ENCODE assay signal across 18 cellular contexts in the genomic region with DNA sequence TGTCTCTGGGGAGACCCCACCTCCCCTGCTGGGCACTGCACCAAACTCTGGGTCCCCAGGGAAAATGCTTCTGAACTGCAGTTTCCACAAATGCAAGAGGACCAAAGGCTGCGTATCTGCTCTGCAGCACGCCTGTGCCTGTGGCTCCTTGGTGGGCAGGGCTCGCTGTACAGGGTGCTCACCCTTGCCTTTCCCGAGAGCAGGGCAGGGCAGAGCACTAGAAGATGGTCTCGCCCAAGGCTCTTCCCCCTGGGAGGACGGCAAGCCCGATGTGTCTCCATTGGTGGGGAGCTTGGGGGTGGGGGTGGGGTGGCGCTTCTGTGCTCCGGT.
DNase-seq lines count a peak whose midpoint lies in the region; ATAC-seq and TF ChIP-seq lines count a peak whose summit lies in the region.
"Had no signal": no experiment of that assay in that cellular context is flagged by ENCODE, and none has a peak within 500 bp of the region (broad histone marks: within the 10 kb centered on the region; RNA-seq: fewer than 3 reads in every experiment).

No MANE protein-coding gene starts in this region.

- peaks cover 50% of the 10 kb centered on the region for H3K27me3 Mint-ChIP-seq in activated naive CD4-positive, alpha-beta T cell treated with anti-CD3 and anti-CD28 coated beads, Interleukin-2, amount 10 ng/mL, durations not matched to agents 7 days and 5 days
- peaks cover 35% of the 10 kb centered on the region for H3K27me3 Mint-ChIP-seq in activated naive CD4-positive, alpha-beta T cell treated with anti-CD3 and anti-CD28 coated beads for 36 hours (ENCODE audit: low read depth)

- H3K36me3 ChIP-seq in IMR-90 (ENCODE audit: control insufficient read depth, insufficient read depth, low read length) (no peaks in the 10 kb centered on the region), testis (ENCODE audit: low read depth, missing control alignments) (no peaks in the 10 kb centered on the region)
- H3K36me3 ChIP-seq: BE2C, SJSA1 had no signal

- H4K20me1 ChIP-seq in IMR-90 (ENCODE audit: insufficient read depth, low read length): no peaks in the 10 kb centered on the region

- H3K4me3 ChIP-seq in IMR-90 (ENCODE audit: insufficient read depth, low read depth, low read length): no peak overlapping the region
- no peak overlapping the region for H3K4me3 ChIP-seq in testis
- H3K4me3 ChIP-seq: SJSA1 had no signal

- no peak overlapping the region for H3K18ac ChIP-seq in IMR-90 (ENCODE audit: low read depth, low read length)

- WGBS in IMR-90 (ENCODE audit: extremely low coverage in 2 of 2, insufficient read length in 1 of 2), 2 experiments: no CpG with 5 or more reads among the region's 9 CpGs
- WGBS in testis, 2 donors: 76 to 87% methylated on average over 2 to 9 of the region's 9 CpGs

- TF ChIP-seq POLR2A in IMR-90 (IDR thresholded peaks at IDR 0.05; ENCODE audit: low read depth, low read length) (no peak), testis (IDR thresholded peaks at IDR 0.05) (no peak)

- no peak overlapping the region for H2AK9ac ChIP-seq in IMR-90 (replicated peaks; ENCODE audit: low read depth, low read length, poor library complexity)

- H3K27ac ChIP-seq in IMR-90 (ENCODE audit: insufficient read depth, low read length): no peak overlapping the region
- H3K27ac ChIP-seq in testis: no peak overlapping the region
- H3K27ac ChIP-seq: RWPE1, SJSA1 had no signal

- no peak overlapping the region for H3K27ac Mint-ChIP-seq in activated naive CD4-positive, alpha-beta T cell treated with anti-CD3 and anti-CD28 coated beads, Interleukin-2, amount 10 ng/mL, durations not matched to agents 7 days and 5 days
- no peak overlapping the region for H3K27ac Mint-ChIP-seq in activated naive CD4-positive, alpha-beta T cell treated with anti-CD3 and anti-CD28 coated beads for 36 hours
- H3K27ac Mint-ChIP-seq: CD8-positive, alpha-beta memory T cell had no signal

- no peak overlapping the region for H3K4me2 ChIP-seq in IMR-90 (ENCODE audit: low read depth, low read length)

- no peak overlapping the region for H2BK5ac ChIP-seq in IMR-90 (ENCODE audit: low read depth, low read length, poor library complexity, severe bottlenecking)

- no peaks in the 10 kb centered on the region for H3K9me3 Mint-ChIP-seq in activated naive CD4-positive, alpha-beta T cell treated with anti-CD3 and anti-CD28 coated beads, Interleukin-2, amount 10 ng/mL, durations not matched to agents 7 days and 5 days
- H3K9me3 Mint-ChIP-seq in activated naive CD4-positive, alpha-beta T cell treated with anti-CD3 and anti-CD28 coated beads for 36 hours: no peaks in the 10 kb centered on the region

- POLR2A ChIA-PET in IMR-90 (lab: Charles Lee; ENCODE audit: unreplicated experiment): interaction anchor here (0.6 kb wide), 1 partner anchor 106 kb away, joined by 7 read pairs; no protein-coding TSS in a partner anchor

- no peaks in the 10 kb centered on the region for H3K79me1 ChIP-seq in IMR-90 (ENCODE audit: low read depth in 1 of 2, low read length in 2 of 2)

- no peak overlapping the region for H4K8ac ChIP-seq in IMR-90 (ENCODE audit: low read depth in 2 of 2, low read length in 2 of 2)

- H3K9me3 ChIP-seq in IMR-90 (ENCODE audit: control insufficient read depth, insufficient read depth, low read length): peaks cover 2% of the 10 kb centered on the region; the same call in 1 of the 2 replicates
- no peaks in the 10 kb centered on the region for H3K9me3 ChIP-seq in testis
- H3K9me3 ChIP-seq: BE2C had no signal

- H3K9me1 ChIP-seq in IMR-90 (ENCODE audit: insufficient read depth, low read length): peaks cover 10% of the 10 kb centered on the region; the same call in 1 of the 2 replicates

- no peak overlapping the region for H2BK120ac ChIP-seq in IMR-90 (ENCODE audit: low read depth, low read length)

- peak overlapping the region; percentile 46 for H2AFZ ChIP-seq in IMR-90 (replicated peaks; ENCODE audit: low read length, poor library complexity)

- in situ Hi-C loops in IMR-90 (cut with MboI; ENCODE audit: low sequenced_read_pairs): no loop called here

- H4K5ac ChIP-seq in IMR-90 (ENCODE audit: low read depth, low read length): no peak overlapping the region

- H3K4ac ChIP-seq in IMR-90 (ENCODE audit: low read depth, low read length): no peak overlapping the region

- no peak overlapping the region for H2BK20ac ChIP-seq in IMR-90 (ENCODE audit: low read depth, low read length)

- H3K23ac ChIP-seq in IMR-90 (ENCODE audit: low read depth, low read length): no peak overlapping the region

- H3K4me1 ChIP-seq in IMR-90 (ENCODE audit: control insufficient read depth, insufficient read depth, low read length) (peaks cover 9% of the 10 kb centered on the region; the same call in 1 of the 2 replicates), testis (peaks cover 7% of the 10 kb centered on the region)
- H3K4me1 ChIP-seq: SJSA1 had no signal

- CTCF ChIA-PET in activated naive CD4-positive, alpha-beta T cell treated with anti-CD3 and anti-CD28 coated beads, Interleukin-2, amount 10 ng/mL, durations not matched to agents 7 days and 5 days (lab: Charles Lee): interaction anchor here (0.6 kb wide), 1 partner anchor 601 kb away, joined by 3 read pairs; no protein-coding TSS in a partner anchor
- CTCF ChIA-PET in activated naive CD4-positive, alpha-beta T cell treated with anti-CD3 and anti-CD28 coated beads for 36 hours (lab: Charles Lee): no interaction called here
- CTCF ChIA-PET in IMR-90 (lab: Yijun Ruan, JAX): no interaction called here

- H2AK5ac ChIP-seq in IMR-90 (ENCODE audit: low read depth, low read length): no peak overlapping the region

- H3K27me3 ChIP-seq in IMR-90 (ENCODE audit: control insufficient read depth, insufficient read depth, low read length) (peaks cover 7% of the 10 kb centered on the region; the same call in 1 of the 2 replicates), testis (no peaks in the 10 kb centered on the region)
- H3K27me3 ChIP-seq: BE2C, SJSA1 had no signal

- H3K14ac ChIP-seq in IMR-90 (replicated peaks; ENCODE audit: low read depth, low read length): no peak overlapping the region

- no peak for TF ChIP-seq RAD21 in IMR-90 (IDR thresholded peaks at IDR 0.05; ENCODE audit: low read length)

- ATAC-seq in IMR-90 (ENCODE audit: low read depth): no peak

- H3K36me3 Mint-ChIP-seq in activated naive CD4-positive, alpha-beta T cell treated with anti-CD3 and anti-CD28 coated beads, Interleukin-2, amount 10 ng/mL, durations not matched to agents 7 days and 5 days: no peaks in the 10 kb centered on the region
- H3K36me3 Mint-ChIP-seq in activated naive CD4-positive, alpha-beta T cell treated with anti-CD3 and anti-CD28 coated beads for 36 hours (ENCODE audit: low read depth): no peaks in the 10 kb centered on the region
- H3K36me3 Mint-ChIP-seq: CD8-positive, alpha-beta memory T cell had no signal

- BruUV-seq in IMR-90 (replicated peaks; lab: Mats Ljungman, UMichigan): no TSS peak

- dilution Hi-C loops in IMR-90 (cut with HindIII; ENCODE audit: low sequenced_read_pairs, unreplicated experiment): no loop called here

- H2BK15ac ChIP-seq in IMR-90 (ENCODE audit: low read depth, low read length): no peak overlapping the region

- H3K9ac ChIP-seq in IMR-90 (ENCODE audit: low read depth, low read length): no peak overlapping the region

- DNase-seq in activated naive CD4-positive, alpha-beta T cell treated with anti-CD3 and anti-CD28 coated beads, Interleukin-2, amount 10 ng/mL, durations not matched to agents 7 days and 5 days: peak; percentile 7
- no peak for DNase-seq in activated naive CD4-positive, alpha-beta T cell treated with anti-CD3 and anti-CD28 coated beads for 36 hours
- DNase-seq in IMR-90 (no peak), islet precursor cell (peak; percentile 44), testis (peak; percentile 6), midbrain (lab: John Stamatoyannopoulos, UW) (no peak)
- no peak for DNase-seq in effector CD8-positive, alpha-beta T cell (lab: John Stamatoyannopoulos, UW)
- DNase-seq in stimulated activated CD4-positive, alpha-beta T cell treated with anti-CD3 and anti-CD28 coated beads, Interleukin-4, amount 100 ng/mL, for 4 hours: no peak
- DNase-seq: ACHN; BE2C; CD8-positive, alpha-beta memory T cell; EL; Kasumi-1; NCI-H1417; NCI-H2081 treated with DMSO at 0.1 percent for 48 hours; NCI-H345 had no signal

- no peaks in the 10 kb centered on the region for H3K4me1 Mint-ChIP-seq in activated naive CD4-positive, alpha-beta T cell treated with anti-CD3 and anti-CD28 coated beads, Interleukin-2, amount 10 ng/mL, durations not matched to agents 7 days and 5 days
- H3K4me1 Mint-ChIP-seq in activated naive CD4-positive, alpha-beta T cell treated with anti-CD3 and anti-CD28 coated beads for 36 hours (ENCODE audit: low read depth): peaks cover 4% of the 10 kb centered on the region

- TF ChIP-seq CTCF in IMR-90 (conservative IDR thresholded peaks at IDR 0.05; ENCODE audit: low read depth, low read length) (no peak), testis (IDR thresholded peaks at IDR 0.05) (no peak)

- no peak overlapping the region for H4K91ac ChIP-seq in IMR-90 (ENCODE audit: insufficient read depth, low read depth, low read length)

- intact Hi-C loops in activated naive CD4-positive, alpha-beta T cell treated with anti-CD3 and anti-CD28 coated beads for 36 hours (cut with micrococcal nuclease): no loop called here
- intact Hi-C loops in IMR-90 (cut with micrococcal nuclease) (loop anchor here (10.0 kb wide), 1 partner anchor 156 kb away; no protein-coding TSS in a partner anchor), testis (cut with DNase I; ENCODE audit: low total_unique reads) (no loop called here)

- H3K4me3 Mint-ChIP-seq in activated naive CD4-positive, alpha-beta T cell treated with anti-CD3 and anti-CD28 coated beads, Interleukin-2, amount 10 ng/mL, durations not matched to agents 7 days and 5 days: no peak overlapping the region
- no peak overlapping the region for H3K4me3 Mint-ChIP-seq in activated naive CD4-positive, alpha-beta T cell treated with anti-CD3 and anti-CD28 coated beads for 36 hours
- H3K4me3 Mint-ChIP-seq: CD8-positive, alpha-beta memory T cell had no signal

- no peak overlapping the region for H3K56ac ChIP-seq in IMR-90 (ENCODE audit: extremely low read depth, insufficient read depth, low read length)

TF ChIP-seq in IMR-90, 13 proteins besides CTCF, POLR2A, EP300 and RAD21:
- TF ChIP-seq CEBPB (IDR thresholded peaks at IDR 0.05; ENCODE audit: low read depth, low read length): no peak
- TF ChIP-seq CHD1 (IDR thresholded peaks at IDR 0.05; ENCODE audit: low read depth, low read length): no peak
- TF ChIP-seq RFX5 (IDR thresholded peaks at IDR 0.05; ENCODE audit: low read depth, low read length): no peak
- no peak for TF ChIP-seq NFE2L2 (IDR thresholded peaks at IDR 0.05; ENCODE audit: low read depth, low read length)
- no peak for TF ChIP-seq MAFK (IDR thresholded peaks at IDR 0.05; ENCODE audit: low read depth, low read length)
- TF ChIP-seq RCOR1 (IDR thresholded peaks at IDR 0.05; ENCODE audit: insufficient replicate concordance, low read length): no peak

Comparison
In these comparisons a context has a peak if more than half of its experiments do, and no peak if none do; other contexts are left out.
1. DNase-seq: peak in activated naive CD4-positive, alpha-beta T cell treated with anti-CD3 and anti-CD28 coated beads, Interleukin-2, amount 10 ng/mL, durations not matched to agents 7 days and 5 days (single experiment), islet precursor cell (single experiment) and testis (single experiment); none in activated naive CD4-positive, alpha-beta T cell treated with anti-CD3 and anti-CD28 coated beads for 36 hours (single experiment), IMR-90 (single experiment), midbrain (single experiment), effector CD8-positive, alpha-beta T cell (single experiment) and stimulated activated CD4-positive, alpha-beta T cell treated with anti-CD3 and anti-CD28 coated beads, Interleukin-4, amount 100 ng/mL, for 4 hours (0 of 2).